In genomic region chrX:107542500-107542899, GRCh38 we compare ENCODE assay signal across 1 cellular context.
TF ChIP-seq lines count a peak whose summit lies in the region.

No MANE protein-coding gene starts in this region.

TF ChIP-seq in WTC11, 78 proteins besides CTCF, POLR2A, EP300 and RAD21 (continued from another document):
- TF ChIP-seq ZNF532 (CRISPR knock-in tag; IDR thresholded peaks at IDR 0.05; ENCODE audit: borderline replicate concordance) (no peak), NFATC4 (CRISPR knock-in tag; IDR thresholded peaks at IDR 0.05) (no peak), MXD4 (CRISPR knock-in tag; IDR thresholded peaks at IDR 0.05; ENCODE audit: borderline replicate concordance) (no peak)
